16 cellular contexts compared by ENCODE assay signal in the genomic region with DNA sequence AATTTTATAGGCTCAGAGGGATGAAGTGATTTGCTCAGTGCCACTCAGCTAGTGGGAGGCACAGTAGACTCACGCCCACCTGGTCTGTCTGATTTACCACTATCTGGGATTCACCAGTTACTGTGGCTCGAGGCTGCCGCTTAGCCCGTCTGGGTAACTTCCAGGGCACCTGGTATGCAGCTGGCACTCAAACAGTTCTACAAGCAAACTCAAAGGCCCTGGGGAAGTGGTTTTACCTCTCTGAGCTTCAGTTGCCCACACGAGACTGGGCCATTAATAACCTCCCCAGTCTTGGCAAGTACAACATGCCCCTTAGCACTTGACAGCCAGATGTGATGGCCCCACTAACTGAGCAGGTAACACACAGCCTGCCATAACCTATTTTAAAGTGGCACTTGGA. TPM values are rescaled to one million over a fixed set of nuclear protein-coding genes. Genes with fewer than 3 reads are reported as not detected.
DNase-seq lines count a peak whose midpoint lies in the region; ATAC-seq, FAIRE-seq and TF ChIP-seq lines count a peak whose summit lies in the region.
"Had no signal": no experiment of that assay in that cellular context is flagged by ENCODE, and none has a peak within 500 bp of the region (broad histone marks: within the 10 kb centered on the region; RNA-seq: fewer than 3 reads in every experiment).

No MANE protein-coding gene starts in this region.

- peak overlapping the region; percentile 92 to 99 (median 94) for H3K4me3 Mint-ChIP-seq in CD4-positive, CD25-positive, alpha-beta regulatory T cell
- peak overlapping the region; percentile 94 for H3K4me3 Mint-ChIP-seq in activated CD4-positive, alpha-beta memory T cell treated with anti-CD3 and anti-CD28 coated beads, Interleukin-2, amount 10 ng/mL, durations not matched to agents 7 days and 5 days

- H3K4me1 Mint-ChIP-seq in CD4-positive, CD25-positive, alpha-beta regulatory T cell: peaks cover 11 to 63% (median 40%) of the 10 kb centered on the region in 4 donors
- peaks cover 56% of the 10 kb centered on the region for H3K4me1 Mint-ChIP-seq in activated CD4-positive, alpha-beta memory T cell treated with anti-CD3 and anti-CD28 coated beads, Interleukin-2, amount 10 ng/mL, durations not matched to agents 7 days and 5 days

- no peaks in the 10 kb centered on the region for H3K9me3 ChIP-seq in CD4-positive, CD25-positive, alpha-beta regulatory T cell (ENCODE audit: control insufficient read depth in 2 of 2, low read length in 2 of 2)
- H3K9me3 ChIP-seq in neural cell (ENCODE audit: low read length) (no peaks in the 10 kb centered on the region), hepatocyte (ENCODE audit: low read depth) (no peaks in the 10 kb centered on the region)
- H3K9me3 ChIP-seq: esophagus squamous epithelium had no signal

- peak overlapping the region; percentile 34 for H3K27ac ChIP-seq in CD4-positive, CD25-positive, alpha-beta regulatory T cell (ENCODE audit: insufficient read depth, low read length, poor library complexity, severe bottlenecking)
- no peak overlapping the region for H3K27ac ChIP-seq in neural cell (ENCODE audit: low read length)
- H3K27ac ChIP-seq in hepatocyte: no peak overlapping the region
- H3K27ac ChIP-seq: esophagus squamous epithelium, RWPE1 had no signal

- DNase-seq in CD4-positive, CD25-positive, alpha-beta regulatory T cell: no peak
- DNase-seq in GM12892 (ENCODE audit: insufficient read length) (no peak), NCI-H82 treated with DMSO at 0.1 percent for 48 hours (lab: John Stamatoyannopoulos, UW; ENCODE audit: unreplicated experiment) (no peak), hepatocyte (ENCODE audit: low spot score) (no peak), KBM-7 (no peak)
- DNase-seq in activated CD4-positive, alpha-beta memory T cell treated with anti-CD3 and anti-CD28 coated beads, Interleukin-2, amount 10 ng/mL, durations not matched to agents 7 days and 5 days: no peak
- no peak for DNase-seq in effector CD8-positive, alpha-beta T cell (lab: John Stamatoyannopoulos, UW)
- DNase-seq: activated naive CD4-positive, alpha-beta T cell treated with anti-CD3 and anti-CD28 coated beads, Interleukin-2, amount 50 U/mL, for 16 hours; DMS 273 treated with DMSO at 0.1 percent for 48 hours; esophagus squamous epithelium; naive thymus-derived CD8-positive, alpha-beta T cell; right cardiac atrium had no signal

- H3K4me1 ChIP-seq in CD4-positive, CD25-positive, alpha-beta regulatory T cell (ENCODE audit: control insufficient read depth, insufficient read depth, low read length, poor library complexity, severe bottlenecking): peaks cover 42% of the 10 kb centered on the region
- H3K4me1 ChIP-seq in hepatocyte (ENCODE audit: insufficient read depth): peaks cover 10% of the 10 kb centered on the region

- H3K79me2 ChIP-seq in neural cell (replicated peaks; ENCODE audit: insufficient read depth, low read length): peaks cover 18% of the 10 kb centered on the region
- H3K79me2 ChIP-seq in hepatocyte: no peaks in the 10 kb centered on the region

- H3F3A ChIP-seq in neural cell (ENCODE audit: insufficient read depth, low read length, poor library complexity, severe bottlenecking): no peaks in the 10 kb centered on the region

- H3K9me2 ChIP-seq in neural cell (ENCODE audit: insufficient read depth, low read length): no peaks in the 10 kb centered on the region
- no peaks in the 10 kb centered on the region for H3K9me2 ChIP-seq in hepatocyte (replicated peaks; ENCODE audit: insufficient read depth)

- no peak for TF ChIP-seq CTCF in neural cell (IDR thresholded peaks at IDR 0.05; ENCODE audit: poor library complexity, severe bottlenecking)
- no peak for TF ChIP-seq CTCF in hepatocyte (IDR thresholded peaks at IDR 0.05; ENCODE audit: poor library complexity)

- H4K20me1 ChIP-seq in neural cell (ENCODE audit: insufficient read depth) (no peaks in the 10 kb centered on the region), hepatocyte (ENCODE audit: insufficient read depth, poor library complexity, severe bottlenecking) (no peaks in the 10 kb centered on the region)

- no peaks in the 10 kb centered on the region for H3K36me3 ChIP-seq in CD4-positive, CD25-positive, alpha-beta regulatory T cell (ENCODE audit: control insufficient read depth, insufficient read depth, low read length)
- no peaks in the 10 kb centered on the region for H3K36me3 ChIP-seq in neural cell (ENCODE audit: insufficient read depth, low read length)
- no peaks in the 10 kb centered on the region for H3K36me3 ChIP-seq in hepatocyte (replicated peaks; ENCODE audit: insufficient read depth, low read depth)
- H3K36me3 ChIP-seq: esophagus squamous epithelium had no signal

- H3K9ac ChIP-seq in neural cell (ENCODE audit: low read length): no peak overlapping the region

- H3K9me3 Mint-ChIP-seq in CD4-positive, CD25-positive, alpha-beta regulatory T cell: peaks cover 0 to 2% (median 0%) of the 10 kb centered on the region in 7 donors
- no peaks in the 10 kb centered on the region for H3K9me3 Mint-ChIP-seq in activated CD4-positive, alpha-beta memory T cell treated with anti-CD3 and anti-CD28 coated beads, Interleukin-2, amount 10 ng/mL, durations not matched to agents 7 days and 5 days
- H3K9me3 Mint-ChIP-seq: naive thymus-derived CD8-positive, alpha-beta T cell had no signal

- no peak overlapping the region for H2AFZ ChIP-seq in neural cell (ENCODE audit: low read depth, low read length)
- no peak overlapping the region for H2AFZ ChIP-seq in hepatocyte

- ATAC-seq in CD4-positive, CD25-positive, alpha-beta regulatory T cell (ENCODE audit: low read depth in 2 of 2): no peak
- ATAC-seq: K562; naive thymus-derived CD8-positive, alpha-beta T cell; right cardiac atrium had no signal

- TF ChIP-seq RAD21 in neural cell (conservative IDR thresholded peaks at IDR 0.05): no peak

- peak overlapping the region; percentile 96 for H3K4me2 ChIP-seq in neural cell (ENCODE audit: low read length)
- no peak overlapping the region for H3K4me2 ChIP-seq in hepatocyte

- POLR2A ChIA-PET in activated CD4-positive, alpha-beta memory T cell treated with anti-CD3 and anti-CD28 coated beads, Interleukin-2, amount 10 ng/mL, durations not matched to agents 7 days and 5 days (lab: Charles Lee): interaction anchor here (0.6 to 4.4 kb wide), 11 partner anchors 9 to 291 kb away, joined by 3 to 29 read pairs (median 3); no protein-coding TSS in a partner anchor

- H3K27me3 ChIP-seq in CD4-positive, CD25-positive, alpha-beta regulatory T cell (ENCODE audit: control insufficient read depth, insufficient read depth, low read length): no peaks in the 10 kb centered on the region
- H3K27me3 ChIP-seq in neural cell (ENCODE audit: insufficient read depth, low read depth, low read length): no peaks in the 10 kb centered on the region
- peaks cover 17% of the 10 kb centered on the region for H3K27me3 ChIP-seq in hepatocyte

- TF ChIP-seq POLR2A in GM12892 (IDR thresholded peaks at IDR 0.05; ENCODE audit: low read depth, low read length): no peak

- H3K36me3 Mint-ChIP-seq in CD4-positive, CD25-positive, alpha-beta regulatory T cell: no peaks in the 10 kb centered on the region
- H3K36me3 Mint-ChIP-seq in activated CD4-positive, alpha-beta memory T cell treated with anti-CD3 and anti-CD28 coated beads, Interleukin-2, amount 10 ng/mL, durations not matched to agents 7 days and 5 days (ENCODE audit: low read depth): peaks cover 5% of the 10 kb centered on the region
- H3K36me3 Mint-ChIP-seq: naive thymus-derived CD8-positive, alpha-beta T cell had no signal

- peak; percentile 94 for FAIRE-seq in GM12892 (lab: Jason Lieb, UNC)
- FAIRE-seq: K562 had no signal

- 98% methylated on average over 5 of the region's 5 CpGs for WGBS in hepatocyte (ENCODE audit: low lambda C conversion rate, missing lambda C conversion rate)

- peak overlapping the region; percentile 80 to 91 (median 85) for H3K27ac Mint-ChIP-seq in CD4-positive, CD25-positive, alpha-beta regulatory T cell
- no peak overlapping the region for H3K27ac Mint-ChIP-seq in activated CD4-positive, alpha-beta memory T cell treated with anti-CD3 and anti-CD28 coated beads, Interleukin-2, amount 10 ng/mL, durations not matched to agents 7 days and 5 days

- no peak for TF ChIP-seq EP300 in neural cell (conservative IDR thresholded peaks at IDR 0.05; ENCODE audit: poor library complexity, severe bottlenecking)

- H3K4me3 ChIP-seq in CD4-positive, CD25-positive, alpha-beta regulatory T cell (ENCODE audit: low read depth, low read length): peak overlapping the region; percentile 76
- H3K4me3 ChIP-seq in neural cell (ENCODE audit: low read length) (peak overlapping the region; percentile 100), hepatocyte (no peak overlapping the region)
- H3K4me3 ChIP-seq: K562, lung had no signal

- CTCF ChIA-PET in activated CD4-positive, alpha-beta memory T cell treated with anti-CD3 and anti-CD28 coated beads, Interleukin-2, amount 10 ng/mL, durations not matched to agents 7 days and 5 days (lab: Charles Lee): interaction anchor here (1.1 to 6.6 kb wide), 4 partner anchors 9 to 382 kb away, joined by 3 to 44 read pairs (median 8); no protein-coding TSS in a partner anchor

- in situ Hi-C loops in KBM-7 (cut with MboI; ENCODE audit: low pct_unique_long_range_greater_than_20kb, low sequenced_read_pairs): loop anchor here (10.0 kb wide), 1 partner anchor 48 kb away; no protein-coding TSS in a partner anchor

- H3K27me3 Mint-ChIP-seq in CD4-positive, CD25-positive, alpha-beta regulatory T cell: no peaks in the 10 kb centered on the region
- H3K27me3 Mint-ChIP-seq in activated CD4-positive, alpha-beta memory T cell treated with anti-CD3 and anti-CD28 coated beads, Interleukin-2, amount 10 ng/mL, durations not matched to agents 7 days and 5 days: peaks cover 9% of the 10 kb centered on the region
- H3K27me3 Mint-ChIP-seq: naive thymus-derived CD8-positive, alpha-beta T cell had no signal

TF ChIP-seq in neural cell, 6 proteins besides CTCF, POLR2A, EP300 and RAD21 (continues in another document):
- TF ChIP-seq MXI1 (conservative IDR thresholded peaks at IDR 0.05; ENCODE audit: poor library complexity, severe bottlenecking): no peak

RNA-seq across cellular contexts. Expression of a gene that starts 2.6 kb away (rescaled TPM):
- total RNA-seq in CD4-positive, CD25-positive, alpha-beta regulatory T cell: 170 TPM
- 10 to 100 TPM in 3 of 4 donors, 1 to 10 TPM in 1; 8.0 to 23.4 (median 15.9) TPM for polyA plus RNA-seq in CD4-positive, CD25-positive, alpha-beta regulatory T cell
- polyA plus RNA-seq in GM12892 (2012; ENCODE audit: missing spikeins): 11.5 TPM
- total RNA-seq in activated CD4-positive, alpha-beta memory T cell treated with anti-CD3 and anti-CD28 coated beads, Interleukin-2, amount 10 ng/mL, durations not matched to agents 7 days and 5 days: 100 to 1,000 TPM; 107 to 109 TPM
- 19.2 and 32.3 TPM in 2 replicates for polyA plus RNA-seq in neural cell
- polyA minus RNA-seq in neural cell: 36.0 and 45.5 TPM in 2 replicates
- 5.2 and 7.3 TPM in 2 replicates for total RNA-seq in hepatocyte
- 6.3 and 8.9 TPM in 2 replicates for polyA plus RNA-seq in hepatocyte

RNA-seq across cellular contexts. Expression of a gene that starts 38.9 kb away (rescaled TPM):
- total RNA-seq in CD4-positive, CD25-positive, alpha-beta regulatory T cell: 3.4 TPM
- 1 to 10 TPM; 1.2 to 4.5 (median 3.3) TPM for polyA plus RNA-seq in CD4-positive, CD25-positive, alpha-beta regulatory T cell
- polyA plus RNA-seq in GM12892 (2012; ENCODE audit: missing spikeins): 10.9 TPM
- total RNA-seq in activated CD4-positive, alpha-beta memory T cell treated with anti-CD3 and anti-CD28 coated beads, Interleukin-2, amount 10 ng/mL, durations not matched to agents 7 days and 5 days: 10 to 100 TPM; 12.2 to 13.3 TPM
- polyA plus RNA-seq in neural cell (16.1 and 17.0 TPM in 2 replicates), hepatocyte (479 and 492 TPM in 2 replicates)
- polyA minus RNA-seq in neural cell: 4.9 TPM in 2 replicates
- total RNA-seq in hepatocyte: 709 and 805 TPM in 2 replicates

Comparison
In these comparisons a context has a peak if more than half of its experiments do, and no peak if none do; other contexts are left out.
1. RNA of a gene that starts 2.6 kb away (total RNA-seq): 170 TPM in CD4-positive, CD25-positive, alpha-beta regulatory T cell (single experiment) and 107 to 109 TPM in activated CD4-positive, alpha-beta memory T cell treated with anti-CD3 and anti-CD28 coated beads, Interleukin-2, amount 10 ng/mL, durations not matched to agents 7 days and 5 days; 5.2 to 7.3 TPM in hepatocyte; every median in the first group is over 10 times any median in the second.
2. RNA of a gene that starts 38.9 kb away (total RNA-seq): 709 to 805 TPM in hepatocyte; 12.2 to 13.3 TPM in activated CD4-positive, alpha-beta memory T cell treated with anti-CD3 and anti-CD28 coated beads, Interleukin-2, amount 10 ng/mL, durations not matched to agents 7 days and 5 days and 3.4 TPM in CD4-positive, CD25-positive, alpha-beta regulatory T cell (single experiment); every median in the first group is over 10 times any median in the second.